Comparison of ENCODE assay signal across 1 cellular context in genomic region chr19:57829316-57829715, GRCh38.
TF ChIP-seq lines count a peak whose summit lies in the region.

No MANE protein-coding gene starts in this region.

TF ChIP-seq in GM23338, 12 proteins besides CTCF, POLR2A, EP300 and RAD21:
- TF ChIP-seq EZH2phosphoT487 (IDR thresholded peaks at IDR 0.05; ENCODE audit: unreplicated experiment), result no peak
- TF ChIP-seq NANOG (IDR thresholded peaks at IDR 0.05; ENCODE audit: borderline replicate concordance), result no peak
- no peak for TF ChIP-seq ZNF331 (CRISPR knock-in tag; IDR thresholded peaks at IDR 0.05; ENCODE audit: low read depth)
- no peak for TF ChIP-seq ETS1 (IDR thresholded peaks at IDR 0.05)
- TF ChIP-seq STAT1 (IDR thresholded peaks at IDR 0.05; ENCODE audit: unreplicated experiment), result no peak
- TF ChIP-seq EZH2 (IDR thresholded peaks at IDR 0.05; ENCODE audit: low read depth, unreplicated experiment), result no peak
- no peak for TF ChIP-seq POLR2AphosphoS5 (IDR thresholded peaks at IDR 0.05; ENCODE audit: low read depth)
- TF ChIP-seq ZNF462 (CRISPR knock-in tag; IDR thresholded peaks at IDR 0.05), result no peak
- TF ChIP-seq ZNF114 (CRISPR knock-in tag; IDR thresholded peaks at IDR 0.05), result no peak
- TF ChIP-seq CREB1 (CRISPR knock-in tag; IDR thresholded peaks at IDR 0.05; ENCODE audit: low read depth), result no peak
- no peak for TF ChIP-seq JUNB (IDR thresholded peaks at IDR 0.05; ENCODE audit: unreplicated experiment)
- TF ChIP-seq REST (IDR thresholded peaks at IDR 0.05; ENCODE audit: unreplicated experiment), result no peak
